1 cellular context compared by ENCODE assay signal in the genomic region with DNA sequence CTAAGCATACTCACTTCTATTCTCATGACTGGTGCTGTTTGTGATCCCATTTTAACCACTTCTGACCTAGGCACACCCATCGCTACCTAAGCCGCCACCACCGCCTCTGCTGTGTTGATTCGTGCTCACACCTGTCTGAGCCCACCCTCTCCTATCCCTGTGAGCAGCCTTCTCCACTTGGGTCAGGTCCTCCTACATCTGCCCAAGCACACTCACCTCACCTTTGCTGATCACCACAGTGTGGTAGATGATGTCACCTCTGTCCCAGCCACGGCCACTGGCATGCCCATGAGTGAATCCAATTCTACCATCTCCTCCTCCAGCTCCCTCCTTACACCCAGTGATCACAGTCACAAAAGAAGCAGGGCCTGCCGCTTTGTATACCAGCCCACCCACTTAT.
TF ChIP-seq lines count a peak whose summit lies in the region.

No MANE protein-coding gene starts in this region.

TF ChIP-seq in HepG2, 621 proteins besides CTCF, POLR2A, EP300 and RAD21:
- TF ChIP-seq ZNF317 (CRISPR knock-in tag; IDR thresholded peaks at IDR 0.05): no peak
- no peak for TF ChIP-seq RFX3 (CRISPR knock-in tag; IDR thresholded peaks at IDR 0.05)
- TF ChIP-seq BCL6 (CRISPR knock-in tag; IDR thresholded peaks at IDR 0.05): no peak
- TF ChIP-seq RFXAP (CRISPR knock-in tag; IDR thresholded peaks at IDR 0.05; ENCODE audit: borderline replicate concordance): no peak
- TF ChIP-seq ZNF260 (CRISPR knock-in tag; IDR thresholded peaks at IDR 0.05; ENCODE audit: borderline replicate concordance, low read depth): no peak
- TF ChIP-seq JDP2 (CRISPR knock-in tag; IDR thresholded peaks at IDR 0.05; ENCODE audit: borderline replicate concordance): no peak
- TF ChIP-seq CHD2 (IDR thresholded peaks at IDR 0.05; ENCODE audit: low read depth, low read length): no peak
- no peak for TF ChIP-seq ZNF484 (CRISPR knock-in tag; IDR thresholded peaks at IDR 0.05; ENCODE audit: borderline replicate concordance, low read depth)
- TF ChIP-seq, protein P1, sequence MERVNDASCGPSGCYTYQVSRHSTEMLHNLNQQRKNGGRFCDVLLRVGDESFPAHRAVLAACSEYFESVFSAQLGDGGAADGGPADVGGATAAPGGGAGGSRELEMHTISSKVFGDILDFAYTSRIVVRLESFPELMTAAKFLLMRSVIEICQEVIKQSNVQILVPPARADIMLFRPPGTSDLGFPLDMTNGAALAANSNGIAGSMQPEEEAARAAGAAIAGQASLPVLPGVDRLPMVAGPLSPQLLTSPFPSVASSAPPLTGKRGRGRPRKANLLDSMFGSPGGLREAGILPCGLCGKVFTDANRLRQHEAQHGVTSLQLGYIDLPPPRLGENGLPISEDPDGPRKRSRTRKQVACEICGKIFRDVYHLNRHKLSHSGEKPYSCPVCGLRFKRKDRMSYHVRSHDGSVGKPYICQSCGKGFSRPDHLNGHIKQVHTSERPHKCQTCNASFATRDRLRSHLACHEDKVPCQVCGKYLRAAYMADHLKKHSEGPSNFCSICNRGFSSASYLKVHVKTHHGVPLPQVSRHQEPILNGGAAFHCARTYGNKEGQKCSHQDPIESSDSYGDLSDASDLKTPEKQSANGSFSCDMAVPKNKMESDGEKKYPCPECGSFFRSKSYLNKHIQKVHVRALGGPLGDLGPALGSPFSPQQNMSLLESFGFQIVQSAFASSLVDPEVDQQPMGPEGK (CRISPR knock-in tag; IDR thresholded peaks at IDR 0.05): no peak
- TF ChIP-seq KAT2B (IDR thresholded peaks at IDR 0.05; ENCODE audit: borderline replicate concordance, low read depth, low read length): no peak
- no peak for TF ChIP-seq ZSCAN25 (CRISPR knock-in tag; IDR thresholded peaks at IDR 0.05)
- TF ChIP-seq TEAD3 (CRISPR knock-in tag; optimal IDR thresholded peaks at IDR 0.05; ENCODE audit: borderline replicate concordance): no peak
- TF ChIP-seq FOXC1 (CRISPR knock-in tag; IDR thresholded peaks at IDR 0.05; ENCODE audit: borderline replicate concordance): no peak
- TF ChIP-seq MLLT10 (CRISPR knock-in tag; IDR thresholded peaks at IDR 0.05): no peak
- TF ChIP-seq, protein P2, sequence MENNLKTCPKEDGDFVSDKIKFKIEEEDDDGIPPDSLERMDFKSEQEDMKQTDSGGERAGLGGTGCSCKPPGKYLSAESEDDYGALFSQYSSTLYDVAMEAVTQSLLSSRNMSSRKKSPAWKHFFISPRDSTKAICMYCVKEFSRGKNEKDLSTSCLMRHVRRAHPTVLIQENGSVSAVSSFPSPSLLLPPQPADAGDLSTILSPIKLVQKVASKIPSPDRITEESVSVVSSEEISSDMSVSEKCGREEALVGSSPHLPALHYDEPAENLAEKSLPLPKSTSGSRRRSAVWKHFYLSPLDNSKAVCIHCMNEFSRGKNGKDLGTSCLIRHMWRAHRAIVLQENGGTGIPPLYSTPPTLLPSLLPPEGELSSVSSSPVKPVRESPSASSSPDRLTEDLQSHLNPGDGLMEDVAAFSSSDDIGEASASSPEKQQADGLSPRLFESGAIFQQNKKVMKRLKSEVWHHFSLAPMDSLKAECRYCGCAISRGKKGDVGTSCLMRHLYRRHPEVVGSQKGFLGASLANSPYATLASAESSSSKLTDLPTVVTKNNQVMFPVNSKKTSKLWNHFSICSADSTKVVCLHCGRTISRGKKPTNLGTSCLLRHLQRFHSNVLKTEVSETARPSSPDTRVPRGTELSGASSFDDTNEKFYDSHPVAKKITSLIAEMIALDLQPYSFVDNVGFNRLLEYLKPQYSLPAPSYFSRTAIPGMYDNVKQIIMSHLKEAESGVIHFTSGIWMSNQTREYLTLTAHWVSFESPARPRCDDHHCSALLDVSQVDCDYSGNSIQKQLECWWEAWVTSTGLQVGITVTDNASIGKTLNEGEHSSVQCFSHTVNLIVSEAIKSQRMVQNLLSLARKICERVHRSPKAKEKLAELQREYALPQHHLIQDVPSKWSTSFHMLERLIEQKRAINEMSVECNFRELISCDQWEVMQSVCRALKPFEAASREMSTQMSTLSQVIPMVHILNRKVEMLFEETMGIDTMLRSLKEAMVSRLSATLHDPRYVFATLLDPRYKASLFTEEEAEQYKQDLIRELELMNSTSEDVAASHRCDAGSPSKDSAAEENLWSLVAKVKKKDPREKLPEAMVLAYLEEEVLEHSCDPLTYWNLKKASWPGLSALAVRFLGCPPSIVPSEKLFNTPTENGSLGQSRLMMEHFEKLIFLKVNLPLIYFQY (CRISPR knock-in tag; IDR thresholded peaks at IDR 0.05; ENCODE audit: borderline replicate concordance): no peak
- TF ChIP-seq, protein P3, sequence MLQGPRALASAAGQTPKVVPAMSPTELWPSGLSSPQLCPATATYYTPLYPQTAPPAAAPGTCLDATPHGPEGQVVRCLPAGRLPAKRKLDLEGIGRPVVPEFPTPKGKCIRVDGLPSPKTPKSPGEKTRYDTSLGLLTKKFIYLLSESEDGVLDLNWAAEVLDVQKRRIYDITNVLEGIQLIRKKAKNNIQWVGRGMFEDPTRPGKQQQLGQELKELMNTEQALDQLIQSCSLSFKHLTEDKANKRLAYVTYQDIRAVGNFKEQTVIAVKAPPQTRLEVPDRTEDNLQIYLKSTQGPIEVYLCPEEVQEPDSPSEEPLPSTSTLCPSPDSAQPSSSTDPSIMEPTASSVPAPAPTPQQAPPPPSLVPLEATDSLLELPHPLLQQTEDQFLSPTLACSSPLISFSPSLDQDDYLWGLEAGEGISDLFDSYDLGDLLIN (CRISPR knock-in tag; IDR thresholded peaks at IDR 0.05; ENCODE audit: borderline replicate concordance): no peak
- TF ChIP-seq ZNF441 (CRISPR knock-in tag; IDR thresholded peaks at IDR 0.05; ENCODE audit: borderline replicate concordance): no peak
- TF ChIP-seq PHF21A (CRISPR knock-in tag; IDR thresholded peaks at IDR 0.05): no peak
- no peak for TF ChIP-seq ZNF720 (CRISPR knock-in tag; IDR thresholded peaks at IDR 0.05)
